In genomic region chr3:108947855-108948254, GRCh38 we compare ENCODE assay signal across 12 cellular contexts. TPM values are rescaled to one million over a fixed set of nuclear protein-coding genes. Genes with fewer than 3 reads are reported as not detected.
"Had no signal": no experiment of that assay in that cellular context is flagged by ENCODE, and none has a peak within 500 bp of the region (broad histone marks: within the 10 kb centered on the region; RNA-seq: fewer than 3 reads in every experiment).

No MANE protein-coding gene starts in this region.

- H3K9me3 ChIP-seq: HAP-1 had no signal

- H3K36me3 ChIP-seq: HAP-1 had no signal

- H3K27ac Mint-ChIP-seq: HFFc6, IgD-negative memory B cell had no signal

- H3K9me3 Mint-ChIP-seq: HFFc6, IgD-negative memory B cell had no signal

- H3K4me3 Mint-ChIP-seq: HFFc6, IgD-negative memory B cell had no signal

- H3K4me3 ChIP-seq: HAP-1 had no signal

- DNase-seq: GOT3, H7, HFFc6, KBM-7 had no signal

- FAIRE-seq: HepG2 had no signal

- H3K27me3 Mint-ChIP-seq: IgD-negative memory B cell had no signal

- H3K36me3 Mint-ChIP-seq: IgD-negative memory B cell had no signal

- H3K27ac ChIP-seq: HL-60, KMS-11 had no signal

- ATAC-seq: HCT116, HepG2 had no signal

RNA-seq across cellular contexts. Expression of gene GUCA1C, which starts 5.8 kb away (rescaled TPM):
- total RNA-seq: H4, H7, HepG2, HFFc6, HT1080 had no signal
- polyA plus RNA-seq: HepG2, IgD-negative memory B cell had no signal
